Comparison of ENCODE assay signal across 8 cellular contexts in genomic region chr1:161021168-161021958, GRCh38. TPM values are rescaled to one million over a fixed set of nuclear protein-coding genes. Genes with fewer than 3 reads are reported as not detected.
DNase-seq lines count a peak whose midpoint lies in the region; ATAC-seq and TF ChIP-seq lines count a peak whose summit lies in the region.

No MANE protein-coding gene starts in this region.

- no peaks in the 10 kb centered on the region for H4K20me1 ChIP-seq in SU-DHL-6 (ENCODE audit: low read depth, low read length)

- peak overlapping the region; percentile 68 for H3K4me2 ChIP-seq in SU-DHL-6 (ENCODE audit: low read depth, low read length, poor library complexity, severe bottlenecking)

- intact Hi-C loops in right cardiac atrium (cut with DNase I) (no loop called here), prostate gland (cut with DNase I) (no loop called here)

- POLR2A ChIA-PET in GM10248 (lab: Yijun Ruan, JAX): interaction anchor here (0.6 to 2.3 kb wide), 8 partner anchors 11 to 344 kb away, joined by 3 to 13 read pairs (median 4); partner anchors contain the start of genes TSTD1 and USF1

- H3K4me1 ChIP-seq in right cardiac atrium (ENCODE audit: control insufficient read depth, insufficient read depth, low read length): peaks cover 9% of the 10 kb centered on the region
- H3K4me1 ChIP-seq in prostate gland (replicated peaks): no peaks in the 10 kb centered on the region
- H3K4me1 ChIP-seq in SJCRH30: no peaks in the 10 kb centered on the region

- WGBS in right cardiac atrium: 14% methylated on average over 34 of the region's 34 CpGs
- 17% methylated on average over 24 of the region's 34 CpGs for WGBS in prostate gland

- H3K9me3 ChIP-seq in SU-DHL-6 (ENCODE audit: insufficient read depth, low read length): no peaks in the 10 kb centered on the region
- H3K9me3 ChIP-seq in right cardiac atrium (ENCODE audit: control insufficient read depth, low read length): no peaks in the 10 kb centered on the region
- no peaks in the 10 kb centered on the region for H3K9me3 ChIP-seq in prostate gland
- H3K9me3 ChIP-seq in SJCRH30 (replicated peaks): no peaks in the 10 kb centered on the region

- peak overlapping the region; percentile 77 for H3K4me3 ChIP-seq in SU-DHL-6 (ENCODE audit: insufficient read depth, low read length, poor library complexity, severe bottlenecking)
- peak overlapping the region; percentile 71 for H3K4me3 ChIP-seq in right cardiac atrium (ENCODE audit: low read length)
- peak overlapping the region; percentile 62 to 68 for H3K4me3 ChIP-seq in prostate gland
- H3K4me3 ChIP-seq in SJCRH30: no peak overlapping the region

- no peaks in the 10 kb centered on the region for H3K9me3 Mint-ChIP-seq in activated naive CD8-positive, alpha-beta T cell treated with anti-CD3 and anti-CD28 coated beads, Interleukin-2, amount 50 U/mL, for 24 hours

- peak; percentile 79 for ATAC-seq in HG02588 (IDR thresholded peaks at IDR 0.05; ENCODE audit: unreplicated experiment)
- ATAC-seq in activated naive CD8-positive, alpha-beta T cell treated with anti-CD3 and anti-CD28 coated beads, Interleukin-2, amount 50 U/mL, for 24 hours: peak; percentile 94
- peak; percentile 89 to 92 for ATAC-seq in right cardiac atrium

- peaks cover 42% of the 10 kb centered on the region for H3K4me1 Mint-ChIP-seq in activated naive CD8-positive, alpha-beta T cell treated with anti-CD3 and anti-CD28 coated beads, Interleukin-2, amount 50 U/mL, for 24 hours

- H3K36me3 ChIP-seq in SU-DHL-6 (ENCODE audit: low read length): no peaks in the 10 kb centered on the region
- no peaks in the 10 kb centered on the region for H3K36me3 ChIP-seq in prostate gland
- H3K36me3 ChIP-seq in SJCRH30: no peaks in the 10 kb centered on the region

- CTCF ChIA-PET in GM10248 (lab: Yijun Ruan, JAX): interaction anchor here (0.5 to 1.9 kb wide), 13 partner anchors 10 to 216 kb away, joined by 3 to 11 read pairs (median 4); partner anchors contain the start of gene TSTD1

- no peak overlapping the region for H3K27ac ChIP-seq in SU-DHL-6 (ENCODE audit: low read depth, low read length)
- H3K27ac ChIP-seq in right cardiac atrium (ENCODE audit: low read length): no peak overlapping the region
- peak overlapping the region; percentile 84 to 96 for H3K27ac ChIP-seq in prostate gland
- H3K27ac ChIP-seq in SJCRH30: no peak overlapping the region

- H2AFZ ChIP-seq in SU-DHL-6 (ENCODE audit: low read depth, low read length, severe bottlenecking): peak overlapping the region; percentile 95

- peaks cover 6% of the 10 kb centered on the region for H3K36me3 Mint-ChIP-seq in activated naive CD8-positive, alpha-beta T cell treated with anti-CD3 and anti-CD28 coated beads, Interleukin-2, amount 50 U/mL, for 24 hours (ENCODE audit: low read depth)

- no peaks in the 10 kb centered on the region for H3K79me2 ChIP-seq in SU-DHL-6 (ENCODE audit: insufficient read depth, low read length)

- peak overlapping the region; percentile 87 for H3K4me3 Mint-ChIP-seq in activated naive CD8-positive, alpha-beta T cell treated with anti-CD3 and anti-CD28 coated beads, Interleukin-2, amount 50 U/mL, for 24 hours

- H3K27me3 ChIP-seq in SU-DHL-6 (ENCODE audit: low read length) (0 out of 2 replicates have a peak, but pooled peaks cover 3% of the 10 kb centered on the region), right cardiac atrium (ENCODE audit: control insufficient read depth, insufficient read depth) (no peaks in the 10 kb centered on the region), prostate gland (replicated peaks; ENCODE audit: insufficient read depth) (no peaks in the 10 kb centered on the region), SJCRH30 (no peaks in the 10 kb centered on the region)

- H3K27ac Mint-ChIP-seq in activated naive CD8-positive, alpha-beta T cell treated with anti-CD3 and anti-CD28 coated beads, Interleukin-2, amount 50 U/mL, for 24 hours: peak overlapping the region; percentile 82

- H3K9me2 ChIP-seq in SU-DHL-6 (replicated peaks; ENCODE audit: insufficient read depth, low read length): no peaks in the 10 kb centered on the region

- TF ChIP-seq CTCF in GM10248 (IDR thresholded peaks at IDR 0.05; ENCODE audit: control extremely low read depth, extremely low read depth, low read depth, missing control alignments) (no peak), SU-DHL-6 (IDR thresholded peaks at IDR 0.05; ENCODE audit: insufficient read depth, low read length, poor library complexity, severe bottlenecking) (no peak), prostate gland (IDR thresholded peaks at IDR 0.05) (peak in 2 of 4 experiments; percentile 4 to 6)

- peaks cover 21% of the 10 kb centered on the region for H3F3A ChIP-seq in SU-DHL-6 (ENCODE audit: insufficient read depth)

- DNase-seq in GM10248 (ENCODE audit: extremely low spot score) (peak; percentile 96), NCI-H1092 (lab: John Stamatoyannopoulos, UW) (peak; percentile 72), right cardiac atrium (peak; percentile 79 to 91 (median 91)), prostate gland (ENCODE audit: low spot score) (peak; percentile 99), SJCRH30 (no peak)
- peak; percentile 86 for DNase-seq in activated naive CD8-positive, alpha-beta T cell treated with anti-CD3 and anti-CD28 coated beads, Interleukin-2, amount 50 U/mL, for 24 hours

- H3K27me3 Mint-ChIP-seq in activated naive CD8-positive, alpha-beta T cell treated with anti-CD3 and anti-CD28 coated beads, Interleukin-2, amount 50 U/mL, for 24 hours: no peaks in the 10 kb centered on the region

- peak; percentile 75 for TF ChIP-seq POLR2A in prostate gland (IDR thresholded peaks at IDR 0.05)

- peak overlapping the region; percentile 59 for H3K9ac ChIP-seq in SU-DHL-6 (ENCODE audit: low read length)

RNA-seq across cellular contexts. Expression of gene F11R, which starts 0.4 kb away (rescaled TPM):
- 10 to 100 TPM; 18.8 to 27.2 (median 25.3) TPM for total RNA-seq in right cardiac atrium
- polyA plus RNA-seq in right cardiac atrium: 12.6 TPM
- total RNA-seq in prostate gland: 100 to 1,000 TPM in 1 of 2 donors, 10 to 100 TPM in 1; 43.6 to 104 TPM
- total RNA-seq in SJCRH30 (2014; rRNA removed; shearing (Covaris generic)): not detected in 2 replicates

RNA-seq across cellular contexts. Expression of gene TSTD1, which starts 17.4 kb away (rescaled TPM):
- 10 to 100 TPM; 23.5 to 46.8 (median 35.8) TPM for total RNA-seq in right cardiac atrium
- 63.6 TPM for polyA plus RNA-seq in right cardiac atrium
- 100 to 1,000 TPM; 137 to 648 TPM for total RNA-seq in prostate gland
- total RNA-seq in SJCRH30 (2014; rRNA removed; shearing (Covaris generic)): not detected in 2 replicates

RNA-seq across cellular contexts. Expression of gene USF1, which starts 24.4 kb away (rescaled TPM):
- total RNA-seq in right cardiac atrium: 10 to 100 TPM; 34.5 to 41.4 (median 40.7) TPM
- 32.8 TPM for polyA plus RNA-seq in right cardiac atrium
- 10 to 100 TPM; 46.3 to 65.8 TPM for total RNA-seq in prostate gland
- 65.6 and 66.4 TPM in 2 replicates for total RNA-seq in SJCRH30 (2014; rRNA removed; shearing (Covaris generic))

RNA-seq across cellular contexts. Expression of gene ARHGAP30, which starts 48.3 kb away (rescaled TPM):
- total RNA-seq in right cardiac atrium (1 to 10 TPM; 2.7 to 5.0 (median 4.7) TPM), prostate gland (1 to 10 TPM; 3.2 to 5.3 TPM)
- polyA plus RNA-seq in right cardiac atrium: 1.5 TPM
- total RNA-seq in SJCRH30 (2014; rRNA removed; shearing (Covaris generic)): 0.12 and 0.23 TPM in 2 replicates

Comparison
In these comparisons a context has a peak if more than half of its experiments do, and no peak if none do; other contexts are left out.
1. DNase-seq: peak in GM10248 (single experiment), NCI-H1092 (single experiment), activated naive CD8-positive, alpha-beta T cell treated with anti-CD3 and anti-CD28 coated beads, Interleukin-2, amount 50 U/mL, for 24 hours (single experiment), right cardiac atrium (3 of 3) and prostate gland (single experiment); none in SJCRH30 (0 of 2).
2. H3K27ac ChIP-seq: peak in prostate gland (2 of 2); none in SU-DHL-6 (single experiment), right cardiac atrium (single experiment) and SJCRH30 (single experiment).
3. RNA of gene F11R, which starts 0.4 kb away (total RNA-seq): 43.6 to 104 TPM in prostate gland and 18.8 to 27.2 TPM in right cardiac atrium; not detected in SJCRH30; every median in the first group is over 10 times any median in the second.
4. RNA of gene TSTD1, which starts 17.4 kb away (total RNA-seq): 137 to 648 TPM in prostate gland and 23.5 to 46.8 TPM in right cardiac atrium; not detected in SJCRH30; every median in the first group is over 10 times any median in the second.
5. Peak in every context shown above with its lines, with median percentiles within 50 percentile points of each other: ATAC-seq.